In the genomic region with DNA sequence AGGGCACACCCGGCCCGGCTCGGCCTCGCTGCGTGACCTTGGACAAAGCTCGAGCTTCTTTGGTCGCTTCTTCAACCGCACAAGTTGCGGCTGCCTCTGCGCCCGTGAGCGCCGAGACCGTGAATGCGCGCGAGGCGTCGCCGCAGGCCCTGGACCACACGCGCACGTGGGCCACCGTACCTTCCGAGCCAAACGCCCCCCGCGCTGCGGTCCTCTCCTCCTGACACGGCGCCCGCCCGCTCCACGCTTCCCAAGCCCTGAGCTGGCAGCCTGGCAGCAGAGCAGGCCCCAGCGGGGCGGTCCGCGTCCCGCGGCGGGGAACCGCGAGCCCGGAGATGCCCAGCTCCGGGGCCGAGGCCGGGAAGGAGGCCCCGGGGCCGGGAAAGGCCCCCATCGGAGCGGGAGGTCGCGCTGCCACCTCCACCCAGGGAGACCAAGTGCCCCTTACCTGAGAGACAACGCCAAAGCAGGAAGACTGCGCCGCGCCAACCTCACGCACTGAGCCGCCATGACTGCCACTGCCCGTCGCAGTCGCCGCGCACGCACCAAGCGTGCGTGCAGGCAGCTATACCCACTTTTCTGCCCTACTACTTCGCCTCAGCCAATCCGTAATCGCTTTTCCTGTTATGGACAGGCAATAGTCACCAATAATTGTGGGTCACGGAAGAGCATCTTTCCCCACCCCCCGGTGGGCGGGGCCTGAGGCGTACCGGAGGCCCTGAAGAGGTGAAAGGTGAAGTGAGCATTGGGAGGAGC, we compare ENCODE assay signal across 1 cellular context.
A peak's percentile ranks its signal among the peaks of the same experiment; 100 is the strongest.
TF ChIP-seq lines count a peak whose summit lies in the region.

A gene (minus strand): TSS at position 542 of the 756 bp plus-strand sequence. CDS start 32 bp downstream, at position 510.

TF ChIP-seq in H1, 55 proteins besides CTCF, POLR2A, EP300 and RAD21:
- TF ChIP-seq KDM4A (IDR thresholded peaks at IDR 0.05; ENCODE audit: low read depth, low read length, severe bottlenecking) (peak; percentile 99), TBP (IDR thresholded peaks at IDR 0.05; ENCODE audit: low read depth, low read length) (peak; percentile 83), SP4 (IDR thresholded peaks at IDR 0.05; ENCODE audit: low read length) (peak; percentile 77; the same call in 1 of the 2 replicates), ASH2L (IDR thresholded peaks at IDR 0.05; ENCODE audit: low read length) (peak; percentile 92), TAF1 (IDR thresholded peaks at IDR 0.05; ENCODE audit: low read depth, low read length) (peak; percentile 80), SP2 (IDR thresholded peaks at IDR 0.05; ENCODE audit: low read length) (peak; percentile 57), SP1 (IDR thresholded peaks at IDR 0.05; ENCODE audit: low read depth, low read length) (peak; percentile 94), CHD2 (IDR thresholded peaks at IDR 0.05; ENCODE audit: low read length) (peak; percentile 80), SIN3A (conservative IDR thresholded peaks at IDR 0.05 in 1 of 2, IDR thresholded peaks at IDR 0.05 in 1 of 2; ENCODE audit: low read depth in 1 of 2, low read length in 2 of 2) (0 out of 4 replicates have a peak, but pooled peaks of 1 of the 2 experiments have one; percentile 51), GABPA (IDR thresholded peaks at IDR 0.05; ENCODE audit: borderline replicate concordance, insufficient read depth, low read length) (no peak), TCF12 (IDR thresholded peaks at IDR 0.05; ENCODE audit: low read depth, low read length) (no peak), YY1 (IDR thresholded peaks at IDR 0.05; ENCODE audit: low read depth, low read length) (peak; percentile 89), SIRT6 (IDR thresholded peaks at IDR 0.05; ENCODE audit: low read length) (no peak), RBBP5 (IDR thresholded peaks at IDR 0.05; ENCODE audit: borderline replicate concordance, low read depth, low read length) (peak; percentile 91), KDM5A (IDR thresholded peaks at IDR 0.05; ENCODE audit: low read length) (peak; percentile 59; the same call in 1 of the 2 replicates), POLR2AphosphoS5 (IDR thresholded peaks at IDR 0.05; ENCODE audit: low read depth, low read length) (peak; percentile 95), EZH2 (IDR thresholded peaks at IDR 0.05; ENCODE audit: low read depth, low read length, severe bottlenecking) (peak; percentile 3), CREB1 (IDR thresholded peaks at IDR 0.05) (peak; percentile 79), PHF8 (conservative IDR thresholded peaks at IDR 0.05; ENCODE audit: low read depth, low read length) (peak; percentile 87), BACH1 (IDR thresholded peaks at IDR 0.05; ENCODE audit: low read length) (no peak), RFX5 (IDR thresholded peaks at IDR 0.05; ENCODE audit: borderline replicate concordance, low read depth, low read length) (0 out of 2 replicates have a peak, but pooled peaks have one; percentile 20)
- TF ChIP-seq, protein P1, sequence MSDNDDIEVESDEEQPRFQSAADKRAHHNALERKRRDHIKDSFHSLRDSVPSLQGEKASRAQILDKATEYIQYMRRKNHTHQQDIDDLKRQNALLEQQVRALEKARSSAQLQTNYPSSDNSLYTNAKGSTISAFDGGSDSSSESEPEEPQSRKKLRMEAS (IDR thresholded peaks at IDR 0.05): peak; percentile 93
- TF ChIP-seq, protein P2, sequence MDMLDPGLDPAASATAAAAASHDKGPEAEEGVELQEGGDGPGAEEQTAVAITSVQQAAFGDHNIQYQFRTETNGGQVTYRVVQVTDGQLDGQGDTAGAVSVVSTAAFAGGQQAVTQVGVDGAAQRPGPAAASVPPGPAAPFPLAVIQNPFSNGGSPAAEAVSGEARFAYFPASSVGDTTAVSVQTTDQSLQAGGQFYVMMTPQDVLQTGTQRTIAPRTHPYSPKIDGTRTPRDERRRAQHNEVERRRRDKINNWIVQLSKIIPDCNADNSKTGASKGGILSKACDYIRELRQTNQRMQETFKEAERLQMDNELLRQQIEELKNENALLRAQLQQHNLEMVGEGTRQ (IDR thresholded peaks at IDR 0.05; ENCODE audit: low read length): no peak
- TF ChIP-seq, protein P3, sequence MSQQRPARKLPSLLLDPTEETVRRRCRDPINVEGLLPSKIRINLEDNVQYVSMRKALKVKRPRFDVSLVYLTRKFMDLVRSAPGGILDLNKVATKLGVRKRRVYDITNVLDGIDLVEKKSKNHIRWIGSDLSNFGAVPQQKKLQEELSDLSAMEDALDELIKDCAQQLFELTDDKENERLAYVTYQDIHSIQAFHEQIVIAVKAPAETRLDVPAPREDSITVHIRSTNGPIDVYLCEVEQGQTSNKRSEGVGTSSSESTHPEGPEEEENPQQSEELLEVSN (IDR thresholded peaks at IDR 0.05): peak; percentile 86
